In genomic region chr9:98455256-98455956, GRCh38 we compare ENCODE assay signal across 21 cellular contexts.
DNase-seq lines count a peak whose midpoint lies in the region; ATAC-seq, FAIRE-seq and TF ChIP-seq lines count a peak whose summit lies in the region.
"Had no signal": no experiment of that assay in that cellular context is flagged by ENCODE, and none has a peak within 500 bp of the region (broad histone marks: within the 10 kb centered on the region; RNA-seq: fewer than 3 reads in every experiment).

No MANE protein-coding gene starts in this region.

- H2AFZ ChIP-seq in neuronal stem cell (ENCODE audit: low read length) = no peak overlapping the region

- H3K36me3 ChIP-seq in bronchial epithelial cell (ENCODE audit: control insufficient read depth, insufficient read depth, low read length) (no peaks in the 10 kb centered on the region), neuronal stem cell (replicated peaks in 1 of 2; ENCODE audit: control insufficient read depth in 2 of 2, insufficient read depth in 2 of 2, low read length in 2 of 2) (no peaks in the 10 kb centered on the region), tibial nerve (no peaks in the 10 kb centered on the region), H7 (replicated peaks; ENCODE audit: control insufficient read depth, insufficient read depth, low read length) (no peaks in the 10 kb centered on the region)
- H3K36me3 ChIP-seq: BLaER1 had no signal

- H3K9me3 ChIP-seq in neuronal stem cell (replicated peaks in 1 of 2; ENCODE audit: control insufficient read depth in 2 of 2, insufficient read depth in 1 of 2, low read depth in 1 of 2, low read length in 2 of 2) = no peaks in the 10 kb centered on the region
- H3K9me3 ChIP-seq in tibial nerve = peaks cover 0 to 13% (median 3%) of the 10 kb centered on the region in 4 donors

- no peak overlapping the region for H3K18ac ChIP-seq in neuronal stem cell (ENCODE audit: low read length)

- no peak overlapping the region for H2BK12ac ChIP-seq in neuronal stem cell (ENCODE audit: low read length)

- peaks cover 11% of the 10 kb centered on the region for H3K9me3 Mint-ChIP-seq in HFFc6
- H3K9me3 Mint-ChIP-seq in activated naive CD4-positive, alpha-beta T cell treated with anti-CD3 and anti-CD28 coated beads, Interleukin-2, amount 50 U/mL, for 72 hours = peaks cover 8 to 12% of the 10 kb centered on the region in 2 donors

- no peak overlapping the region for H3K14ac ChIP-seq in neuronal stem cell (ENCODE audit: low read length)

- peaks cover 60% of the 10 kb centered on the region for H3K4me1 Mint-ChIP-seq in HFFc6 (ENCODE audit: low read depth)

- no peak overlapping the region for H4K91ac ChIP-seq in neuronal stem cell (ENCODE audit: low read depth, low read length, poor library complexity)

- H3K4ac ChIP-seq in neuronal stem cell (ENCODE audit: low read length) = no peak overlapping the region

- H3K4me2 ChIP-seq in neuronal stem cell (ENCODE audit: insufficient read depth, low read length, poor library complexity, severe bottlenecking) = no peak overlapping the region
- H3K4me2 ChIP-seq: BLaER1 had no signal

- H2BK120ac ChIP-seq in neuronal stem cell (ENCODE audit: low read depth, low read length) = no peak overlapping the region

- no peak overlapping the region for H2BK15ac ChIP-seq in neuronal stem cell (ENCODE audit: low read length)

- H3K27me3 ChIP-seq in bronchial epithelial cell (ENCODE audit: control insufficient read depth, insufficient read depth, low read length) (no peaks in the 10 kb centered on the region), neuronal stem cell (ENCODE audit: control insufficient read depth in 3 of 3, insufficient read depth in 3 of 3, low read depth in 1 of 3, low read length in 3 of 3) (peaks cover 0 to 2% (median 0%) of the 10 kb centered on the region in 3 experiments), tibial nerve (no peaks in the 10 kb centered on the region), H7 (ENCODE audit: control insufficient read depth, insufficient read depth, low read length) (no peaks in the 10 kb centered on the region)
- H3K27me3 ChIP-seq: BLaER1 had no signal

- no peak overlapping the region for H3K23ac ChIP-seq in neuronal stem cell (ENCODE audit: low read depth, low read length, poor library complexity)

- peak overlapping the region; percentile 66 for H3K4me3 Mint-ChIP-seq in HFFc6
- H3K4me3 Mint-ChIP-seq: CD8-positive, alpha-beta T cell had no signal

- WGBS in neuronal stem cell (ENCODE audit: extremely low coverage in 2 of 2, insufficient read length in 2 of 2, insufficient replicate concordance in 1 of 2), 2 donors = no CpG with 5 or more reads among the region's 8 CpGs
- WGBS in tibial nerve, 2 donors = 30 to 33% methylated on average over 8 of the region's 8 CpGs

- no peak overlapping the region for H2BK5ac ChIP-seq in neuronal stem cell (ENCODE audit: low read length)

- H3K27ac ChIP-seq in neuronal stem cell (replicated peaks; ENCODE audit: low read length) = no peak overlapping the region
- H3K27ac ChIP-seq in tibial nerve = no peak overlapping the region
- H3K27ac ChIP-seq: BLaER1 had no signal

- no peak overlapping the region for H3K4me3 ChIP-seq in bronchial epithelial cell (ENCODE audit: low read depth, low read length)
- H3K4me3 ChIP-seq in neuronal stem cell (ENCODE audit: low read length in 2 of 2) = no peak overlapping the region
- no peak overlapping the region for H3K4me3 ChIP-seq in tibial nerve
- H3K4me3 ChIP-seq in H7 (ENCODE audit: insufficient read depth, low read depth, low read length) = no peak overlapping the region
- H3K4me3 ChIP-seq: BLaER1, GM12878 had no signal

- no peak for TF ChIP-seq POLR2A in tibial nerve (IDR thresholded peaks at IDR 0.05)

- no peak overlapping the region for H2AK5ac ChIP-seq in neuronal stem cell (ENCODE audit: low read depth, low read length)

- no peaks in the 10 kb centered on the region for H3K79me1 ChIP-seq in neuronal stem cell (ENCODE audit: low read depth, low read length)

- H3K9ac ChIP-seq in neuronal stem cell (ENCODE audit: low read depth, low read length, poor library complexity) = peak overlapping the region; percentile 26
- H3K9ac ChIP-seq: BLaER1 had no signal

- no peak for TF ChIP-seq EP300 in tibial nerve (IDR thresholded peaks at IDR 0.05)

- DNase-seq in COLO829 (ENCODE audit: low spot score) (peak; percentile 58), HFFc6 (no peak), bronchial epithelial cell (ENCODE audit: low read depth) (peak; percentile 62), neuronal stem cell (ENCODE audit: low spot score) (no peak), tibial nerve (ENCODE audit: low spot score in 2 of 2) (no peak), iPS-NIHi11 (ENCODE audit: low spot score) (no peak), H7 (no peak)
- DNase-seq in activated naive CD4-positive, alpha-beta T cell treated with anti-CD3 and anti-CD28 coated beads, Interleukin-2, amount 50 U/mL, for 72 hours (ENCODE audit: low spot score in 2 of 2) = no peak
- DNase-seq: CD8-positive, alpha-beta T cell; DMS79; Kasumi-1; NCI-H1105; NCI-H187 treated with DMSO at 0.1 percent for 48 hours; NCI-H748 treated with DMSO at 0.1 percent for 48 hours; OCI-M1; RPMI8226; SIG-M5 had no signal

- H3K36me3 Mint-ChIP-seq in HFFc6 (ENCODE audit: low read depth) = peaks cover 13% of the 10 kb centered on the region
- H3K36me3 Mint-ChIP-seq in activated naive CD4-positive, alpha-beta T cell treated with anti-CD3 and anti-CD28 coated beads, Interleukin-2, amount 50 U/mL, for 72 hours = peaks cover 0 to 6% of the 10 kb centered on the region in 2 donors
- H3K36me3 Mint-ChIP-seq: CD8-positive, alpha-beta T cell had no signal

- peak overlapping the region; percentile 23; the same call in 1 of the 2 replicates for H3K27ac Mint-ChIP-seq in HFFc6
- no peak overlapping the region for H3K27ac Mint-ChIP-seq in activated naive CD4-positive, alpha-beta T cell treated with anti-CD3 and anti-CD28 coated beads, Interleukin-2, amount 50 U/mL, for 72 hours
- H3K27ac Mint-ChIP-seq: CD8-positive, alpha-beta T cell had no signal

- H3K4me1 ChIP-seq in neuronal stem cell (ENCODE audit: control insufficient read depth in 2 of 2, insufficient read depth in 1 of 2, low read depth in 1 of 2, low read length in 2 of 2) (no peaks in the 10 kb centered on the region), tibial nerve (peaks cover 0 to 15% (median 0%) of the 10 kb centered on the region in 4 donors)
- H3K4me1 ChIP-seq: BLaER1 had no signal

- H4K8ac ChIP-seq in neuronal stem cell (ENCODE audit: low read depth, low read length) = no peak overlapping the region

- no peaks in the 10 kb centered on the region; the same call in 1 of the 2 replicates for H3K27me3 Mint-ChIP-seq in HFFc6 (ENCODE audit: insufficient read depth)

- ATAC-seq in activated naive CD4-positive, alpha-beta T cell treated with anti-CD3 and anti-CD28 coated beads, Interleukin-2, amount 50 U/mL, for 72 hours = no peak
- ATAC-seq: CD8-positive, alpha-beta T cell; GM12878 had no signal

- no peak for FAIRE-seq in bronchial epithelial cell (lab: Jason Lieb, UNC)
- FAIRE-seq: A204.1, D721Med, GM12878 had no signal

- no peak for TF ChIP-seq CTCF in HFFc6 (IDR thresholded peaks at IDR 0.05)
- TF ChIP-seq CTCF in bronchial epithelial cell (IDR thresholded peaks at IDR 0.05; ENCODE audit: insufficient read depth, low read length, severe bottlenecking) = no peak
- TF ChIP-seq CTCF in tibial nerve (IDR thresholded peaks at IDR 0.05) = no peak

Comparison
In these comparisons a context has a peak if more than half of its experiments do, and no peak if none do; other contexts are left out.
1. DNase-seq: peak in COLO829 (single experiment) and bronchial epithelial cell (single experiment); none in HFFc6 (single experiment), neuronal stem cell (single experiment), tibial nerve (0 of 2), activated naive CD4-positive, alpha-beta T cell treated with anti-CD3 and anti-CD28 coated beads, Interleukin-2, amount 50 U/mL, for 72 hours (0 of 2), iPS-NIHi11 (single experiment) and H7 (single experiment).